14 cellular contexts compared by ENCODE assay signal in the genomic region with DNA sequence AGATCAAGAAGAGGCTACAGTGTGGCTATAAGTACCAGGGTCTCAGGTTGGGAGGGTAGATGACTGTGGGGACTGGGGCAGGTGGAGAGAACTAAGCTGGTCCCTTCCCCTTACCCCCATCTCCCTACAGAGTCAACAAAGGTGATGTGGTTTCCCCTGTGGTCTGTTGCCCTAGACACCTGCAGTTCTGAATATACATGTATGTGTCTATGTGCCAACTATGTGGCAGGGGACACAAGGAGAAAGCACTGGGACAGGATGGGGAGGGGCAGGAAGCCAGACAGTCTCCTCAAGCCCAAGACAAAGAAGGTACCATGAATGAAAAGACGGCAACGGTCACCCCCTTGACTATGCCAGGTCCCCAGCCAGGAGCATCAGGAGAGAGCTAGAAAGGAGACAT. TPM values are rescaled to one million over a fixed set of nuclear protein-coding genes. Genes with fewer than 3 reads are reported as not detected.
DNase-seq lines count a peak whose midpoint lies in the region; ATAC-seq, FAIRE-seq and TF ChIP-seq lines count a peak whose summit lies in the region.
"Had no signal": no experiment of that assay in that cellular context is flagged by ENCODE, and none has a peak within 500 bp of the region (broad histone marks: within the 10 kb centered on the region; RNA-seq: fewer than 3 reads in every experiment).

No MANE protein-coding gene starts in this region.

- peak overlapping the region; percentile 52 for H3K4me3 Mint-ChIP-seq in activated CD4-positive, alpha-beta T cell treated with anti-CD3 and anti-CD28 coated beads, Interleukin-2, amount 10 ng/mL, durations not matched to agents 7 days and 5 days

- POLR2A ChIA-PET in activated CD4-positive, alpha-beta T cell treated with anti-CD3 and anti-CD28 coated beads, Interleukin-2, amount 10 ng/mL, durations not matched to agents 7 days and 5 days (lab: Charles Lee): interaction anchor here (0.9 kb wide), 1 partner anchor 11 kb away, joined by 3 read pairs; no protein-coding TSS in a partner anchor
- POLR2A ChIA-PET in A673 (lab: Charles Lee; ENCODE audit: low non-redundant PET): no interaction called here

- H3K27ac ChIP-seq in kidney (ENCODE audit: low read depth in 2 of 2, low read length in 2 of 2) (peak overlapping the region; percentile 38 to 66), subcutaneous abdominal adipose tissue (ENCODE audit: low read depth, low read length) (peak overlapping the region; percentile 67), A673 (ENCODE audit: low read depth, low read length, poor library complexity, severe bottlenecking) (no peak overlapping the region)

- CTCF ChIA-PET in activated CD4-positive, alpha-beta T cell treated with anti-CD3 and anti-CD28 coated beads, Interleukin-2, amount 10 ng/mL, durations not matched to agents 7 days and 5 days (lab: Charles Lee): interaction anchor here (0.7 to 1.5 kb wide), 6 partner anchors 8 to 64 kb away, joined by 3 to 9 read pairs (median 3); no protein-coding TSS in a partner anchor
- CTCF ChIA-PET in A673 (lab: Charles Lee): no interaction called here

- H3K4me3 ChIP-seq in kidney (ENCODE audit: low read length in 2 of 2): no peak overlapping the region
- H3K4me3 ChIP-seq in subcutaneous abdominal adipose tissue (ENCODE audit: low read depth in 1 of 5, low read length in 5 of 5): no peak overlapping the region
- no peak overlapping the region for H3K4me3 ChIP-seq in A673 (ENCODE audit: low read depth, low read length, poor library complexity, severe bottlenecking)
- H3K4me3 ChIP-seq: smooth muscle cell had no signal

- no peaks in the 10 kb centered on the region for H3K36me3 ChIP-seq in kidney (ENCODE audit: control insufficient read depth in 1 of 2, insufficient read depth in 2 of 2, low read length in 2 of 2)
- no peaks in the 10 kb centered on the region for H3K36me3 ChIP-seq in subcutaneous abdominal adipose tissue (ENCODE audit: control insufficient read depth in 5 of 5, insufficient read depth in 5 of 5, low read length in 5 of 5)
- H3K36me3 ChIP-seq in A673 (ENCODE audit: insufficient read depth, low read length, poor library complexity, severe bottlenecking): no peaks in the 10 kb centered on the region

- no peak for ATAC-seq in HG03342 (IDR thresholded peaks at IDR 0.05; ENCODE audit: unreplicated experiment)
- no peak for ATAC-seq in GM21619 (IDR thresholded peaks at IDR 0.05; ENCODE audit: unreplicated experiment)

- peak; percentile 67 for DNase-seq in activated CD4-positive, alpha-beta T cell treated with anti-CD3 and anti-CD28 coated beads, Interleukin-2, amount 10 ng/mL, durations not matched to agents 7 days and 5 days
- no peak for DNase-seq in activated CD4-positive, alpha-beta T cell treated with anti-CD3 and anti-CD28 coated beads for 1 hour
- DNase-seq in T-helper 22 cell (ENCODE audit: low read depth): peak; percentile 43
- DNase-seq in kidney: no peak
- no peak for DNase-seq in A673 (ENCODE audit: low spot score)
- DNase-seq: GF-D8, NCI-H2227 treated with DMSO at 0.1 percent for 48 hours, substantia nigra had no signal

- no peaks in the 10 kb centered on the region for H3K27me3 ChIP-seq in subcutaneous abdominal adipose tissue (ENCODE audit: control insufficient read depth in 5 of 5, insufficient read depth in 4 of 5, low read length in 5 of 5)
- no peaks in the 10 kb centered on the region for H3K27me3 ChIP-seq in A673 (replicated peaks; ENCODE audit: insufficient read depth, low read depth, low read length, poor library complexity)

- BruUV-seq in A673 (replicated peaks; lab: Mats Ljungman, UMichigan): no TSS peak

- H3K4me1 ChIP-seq in kidney (ENCODE audit: control insufficient read depth in 1 of 2, insufficient read depth in 1 of 2, low read depth in 1 of 2, low read length in 2 of 2): peaks cover 34 to 48% of the 10 kb centered on the region in 2 donors
- peaks cover 18 to 80% (median 71%) of the 10 kb centered on the region in 5 donors for H3K4me1 ChIP-seq in subcutaneous abdominal adipose tissue (ENCODE audit: control insufficient read depth in 5 of 5, insufficient read depth in 5 of 5, low read length in 5 of 5)
- peaks cover 28% of the 10 kb centered on the region for H3K4me1 ChIP-seq in A673 (ENCODE audit: insufficient read depth, low read length, poor library complexity, severe bottlenecking)

- no peak for TF ChIP-seq CTCF in kidney (IDR thresholded peaks at IDR 0.05; ENCODE audit: borderline replicate concordance, extremely low read depth, insufficient read depth)
- no peak for TF ChIP-seq CTCF in A673 (conservative IDR thresholded peaks at IDR 0.05; ENCODE audit: low read depth, low read length)

- H3K9me3 ChIP-seq in kidney (ENCODE audit: control insufficient read depth in 1 of 2, low read length in 2 of 2) (no peaks in the 10 kb centered on the region), subcutaneous abdominal adipose tissue (ENCODE audit: control insufficient read depth in 5 of 5, low read length in 5 of 5) (no peaks in the 10 kb centered on the region), A673 (ENCODE audit: low read depth, low read length, poor library complexity, severe bottlenecking) (no peaks in the 10 kb centered on the region)

- peak overlapping the region; percentile 96 for H3K27ac Mint-ChIP-seq in activated CD4-positive, alpha-beta T cell treated with anti-CD3 and anti-CD28 coated beads, Interleukin-2, amount 10 ng/mL, durations not matched to agents 7 days and 5 days

- H3K36me3 Mint-ChIP-seq in activated CD4-positive, alpha-beta T cell treated with anti-CD3 and anti-CD28 coated beads, Interleukin-2, amount 10 ng/mL, durations not matched to agents 7 days and 5 days (ENCODE audit: low read depth): peaks cover 7% of the 10 kb centered on the region

- peaks cover 85% of the 10 kb centered on the region for H3K4me1 Mint-ChIP-seq in activated CD4-positive, alpha-beta T cell treated with anti-CD3 and anti-CD28 coated beads, Interleukin-2, amount 10 ng/mL, durations not matched to agents 7 days and 5 days

- no peak for FAIRE-seq in kidney (lab: Jason Lieb, UNC)
- FAIRE-seq: astrocyte, HTR-8/SVneo had no signal

- no peaks in the 10 kb centered on the region for H3K9me3 Mint-ChIP-seq in activated CD4-positive, alpha-beta T cell treated with anti-CD3 and anti-CD28 coated beads, Interleukin-2, amount 10 ng/mL, durations not matched to agents 7 days and 5 days

- intact Hi-C loops in kidney (cut with DNase I): no loop called here
- intact Hi-C loops in A673 (cut with micrococcal nuclease; ENCODE audit: unreplicated experiment): no loop called here

- H3K27me3 Mint-ChIP-seq in activated CD4-positive, alpha-beta T cell treated with anti-CD3 and anti-CD28 coated beads, Interleukin-2, amount 10 ng/mL, durations not matched to agents 7 days and 5 days: no peaks in the 10 kb centered on the region

- no peak overlapping the region for H3K9ac ChIP-seq in kidney (ENCODE audit: low read length in 2 of 2)
- peak overlapping the region in 1 of 5 donors; percentile 44 for H3K9ac ChIP-seq in subcutaneous abdominal adipose tissue (ENCODE audit: low read length in 5 of 5)

RNA-seq across cellular contexts. Expression of gene HDAC7, which starts 4.5 kb away (rescaled TPM):
- total RNA-seq in activated CD4-positive, alpha-beta T cell treated with anti-CD3 and anti-CD28 coated beads, Interleukin-2, amount 10 ng/mL, durations not matched to agents 7 days and 5 days: 100 to 1,000 TPM; 218 to 232 TPM
- total RNA-seq in kidney: 132 TPM
- 35.0 TPM for polyA plus RNA-seq in kidney (ENCODE audit: insufficient read depth, low read depth, low replicate concordance)
- total RNA-seq in A673 (2021): 58.9 and 63.0 TPM in 2 replicates

RNA-seq across cellular contexts. Expression of gene SLC48A1, which starts 51.2 kb away (rescaled TPM):
- 1 to 10 TPM; 7.9 to 9.1 TPM for total RNA-seq in activated CD4-positive, alpha-beta T cell treated with anti-CD3 and anti-CD28 coated beads, Interleukin-2, amount 10 ng/mL, durations not matched to agents 7 days and 5 days
- total RNA-seq in kidney (69.9 TPM), A673 (2021) (39.3 and 39.8 TPM in 2 replicates)
- 56.9 TPM for polyA plus RNA-seq in kidney (ENCODE audit: insufficient read depth, low read depth, low replicate concordance)

Comparison
In these comparisons a context has a peak if more than half of its experiments do, and no peak if none do; other contexts are left out.
1. DNase-seq: peak in activated CD4-positive, alpha-beta T cell treated with anti-CD3 and anti-CD28 coated beads, Interleukin-2, amount 10 ng/mL, durations not matched to agents 7 days and 5 days (single experiment) and T-helper 22 cell (single experiment); none in activated CD4-positive, alpha-beta T cell treated with anti-CD3 and anti-CD28 coated beads for 1 hour (single experiment), kidney (single experiment) and A673 (single experiment).